ENCODE assay signal across 8 cellular contexts in the genomic region with DNA sequence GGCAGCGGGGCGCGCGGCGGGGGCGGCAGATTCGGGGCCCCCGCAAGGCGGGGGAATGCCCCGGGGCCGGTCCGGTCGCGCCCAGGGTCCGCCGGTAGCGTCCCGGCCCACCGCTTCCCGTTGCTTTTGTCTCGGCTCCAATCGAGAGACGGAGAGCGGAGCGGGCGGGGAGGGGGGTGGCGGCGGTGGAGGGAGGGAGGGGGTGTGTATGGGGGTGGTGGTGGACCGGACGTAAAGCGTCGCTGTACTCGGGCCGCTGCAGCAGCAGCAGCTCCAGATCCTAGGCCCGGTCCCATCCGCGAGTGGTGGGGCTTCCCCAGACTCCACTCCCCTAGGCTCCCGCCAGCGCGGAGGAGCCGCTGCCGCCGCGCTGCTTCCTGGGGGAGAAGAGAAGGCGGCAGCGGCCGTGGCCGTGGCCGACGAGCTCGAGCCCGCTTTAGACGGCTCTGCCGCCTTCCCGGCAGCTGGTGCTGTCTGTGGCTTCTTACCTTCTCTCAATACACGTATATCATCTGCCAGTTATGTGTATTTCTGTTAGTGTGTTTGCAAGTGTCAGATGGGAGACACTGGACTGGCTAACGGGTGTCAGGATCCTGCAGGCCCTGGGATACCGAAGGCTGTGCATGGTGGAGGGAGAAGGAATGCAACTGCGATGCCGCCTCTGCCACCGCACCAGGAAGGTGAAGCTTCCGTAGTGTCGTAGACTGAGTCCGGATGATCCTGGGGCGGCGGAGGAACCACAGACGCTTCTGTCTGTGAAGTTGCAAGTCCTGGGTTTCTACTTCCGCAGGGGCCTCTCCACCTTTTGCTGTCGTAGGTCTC. TPM values are rescaled to one million over a fixed set of nuclear protein-coding genes. Genes with fewer than 3 reads are reported as not detected.
DNase-seq lines count a peak whose midpoint lies in the region; ATAC-seq and TF ChIP-seq lines count a peak whose summit lies in the region.

No MANE protein-coding gene starts in this region.

- H3K36me3 ChIP-seq in OCI-LY7 (ENCODE audit: insufficient read depth, low read length) = peaks cover 76% of the 10 kb centered on the region

- H3K36me3 Mint-ChIP-seq in activated T-cell treated with anti-CD3 and anti-CD28 coated beads, Interleukin-2, amount 50 U/mL, for 72 hours (ENCODE audit: insufficient read depth in 2 of 2) = peaks cover 21 to 48% of the 10 kb centered on the region in 2 donors
- peaks cover 11 to 69% (median 21%) of the 10 kb centered on the region in 3 donors for H3K36me3 Mint-ChIP-seq in naive thymus-derived CD8-positive, alpha-beta T cell
- peaks cover 27 to 29% of the 10 kb centered on the region in 2 donors for H3K36me3 Mint-ChIP-seq in stimulated activated naive B cell treated with anti-CD40 and anti-IgM and Interleukin-4, amounts not matched to agents 10 μg/mL and 1 μg/mL and 100 μg/mL, for 72 hours

- H3K4me1 Mint-ChIP-seq in activated T-cell treated with anti-CD3 and anti-CD28 coated beads, Interleukin-2, amount 50 U/mL, for 72 hours (ENCODE audit: low read depth) = peaks cover 74% of the 10 kb centered on the region
- H3K4me1 Mint-ChIP-seq in naive thymus-derived CD8-positive, alpha-beta T cell = peaks cover 34 to 82% (median 71%) of the 10 kb centered on the region in 4 donors
- peaks cover 27 to 51% of the 10 kb centered on the region in 2 donors for H3K4me1 Mint-ChIP-seq in stimulated activated naive B cell treated with anti-CD40 and anti-IgM and Interleukin-4, amounts not matched to agents 10 μg/mL and 1 μg/mL and 100 μg/mL, for 72 hours

- ATAC-seq in GM19467 (IDR thresholded peaks at IDR 0.05; ENCODE audit: unreplicated experiment) = peak; percentile 49
- peak; percentile 71 for ATAC-seq in activated T-cell treated with anti-CD3 and anti-CD28 coated beads, Interleukin-2, amount 50 U/mL, for 72 hours (replicated peaks in 1 of 2)
- peak; percentile 62 to 63 for ATAC-seq in naive thymus-derived CD8-positive, alpha-beta T cell
- ATAC-seq in stimulated activated naive B cell treated with anti-CD40 and anti-IgM and Interleukin-4, amounts not matched to agents 10 μg/mL and 1 μg/mL and 100 μg/mL, for 72 hours (replicated peaks) = peak; percentile 73 to 78

- no peaks in the 10 kb centered on the region for H3K27me3 ChIP-seq in HL-60 (ENCODE audit: insufficient read depth, poor library complexity, severe bottlenecking)

- CTCF ChIA-PET in OCI-LY7 (lab: Charles Lee; ENCODE audit: unreplicated experiment) = no interaction called here

- peaks cover 61% of the 10 kb centered on the region for H3K4me1 ChIP-seq in OCI-LY7 (ENCODE audit: insufficient read depth, low read length, poor library complexity, severe bottlenecking)

- DNase-seq in Caki2 (ENCODE audit: low read depth) (peak; percentile 92), HL-60 (ENCODE audit: low read depth in 1 of 2, low spot score in 1 of 2) (peak; percentile 49 to 79), OCI-LY7 (ENCODE audit: low spot score) (peak; percentile 75), fibroblast of gingiva (ENCODE audit: low read depth) (peak; percentile 61)
- peak; percentile 69 to 70 for DNase-seq in activated T-cell treated with anti-CD3 and anti-CD28 coated beads, Interleukin-2, amount 50 U/mL, for 72 hours
- peak; percentile 57 to 83 (median 74) for DNase-seq in naive thymus-derived CD8-positive, alpha-beta T cell
- peak; percentile 21 for DNase-seq in stimulated activated naive B cell treated with anti-CD40 and anti-IgM and Interleukin-4, amounts not matched to agents 10 μg/mL and 1 μg/mL and 100 μg/mL, for 72 hours

- H3K4me2 ChIP-seq in OCI-LY7 (ENCODE audit: low read length) = peak overlapping the region; percentile 99

- no TSS peak for BruUV-seq in OCI-LY7 (replicated peaks; lab: Mats Ljungman, UMichigan)

- in situ Hi-C loops in Caki2 (cut with HindIII; ENCODE audit: low pct_unique_long_range_greater_than_20kb, low sequenced_read_pairs) = no loop called here

- peak overlapping the region; percentile 89 to 100 for H3K4me3 Mint-ChIP-seq in activated T-cell treated with anti-CD3 and anti-CD28 coated beads, Interleukin-2, amount 50 U/mL, for 72 hours
- peak overlapping the region; percentile 97 to 100 (median 99) for H3K4me3 Mint-ChIP-seq in naive thymus-derived CD8-positive, alpha-beta T cell
- peak overlapping the region; percentile 95 to 97 for H3K4me3 Mint-ChIP-seq in stimulated activated naive B cell treated with anti-CD40 and anti-IgM and Interleukin-4, amounts not matched to agents 10 μg/mL and 1 μg/mL and 100 μg/mL, for 72 hours

- H3K4me3 ChIP-seq in HL-60 (replicated peaks; ENCODE audit: insufficient read depth, low read length) (peak overlapping the region; percentile 88), OCI-LY7 (ENCODE audit: low read depth, low read length, poor library complexity, severe bottlenecking) (peak overlapping the region; percentile 98)

- peak overlapping the region; percentile 98 for H3K27ac Mint-ChIP-seq in activated T-cell treated with anti-CD3 and anti-CD28 coated beads, Interleukin-2, amount 50 U/mL, for 72 hours
- peak overlapping the region; percentile 97 to 100 (median 99) for H3K27ac Mint-ChIP-seq in naive thymus-derived CD8-positive, alpha-beta T cell
- peak overlapping the region; percentile 99 for H3K27ac Mint-ChIP-seq in stimulated activated naive B cell treated with anti-CD40 and anti-IgM and Interleukin-4, amounts not matched to agents 10 μg/mL and 1 μg/mL and 100 μg/mL, for 72 hours

- H4K20me1 ChIP-seq in OCI-LY7 (ENCODE audit: insufficient read depth, low read length) = peaks cover 38% of the 10 kb centered on the region

- H3K27me3 Mint-ChIP-seq in activated T-cell treated with anti-CD3 and anti-CD28 coated beads, Interleukin-2, amount 50 U/mL, for 72 hours (ENCODE audit: low read depth) = no peaks in the 10 kb centered on the region
- no peaks in the 10 kb centered on the region for H3K27me3 Mint-ChIP-seq in naive thymus-derived CD8-positive, alpha-beta T cell
- H3K27me3 Mint-ChIP-seq in stimulated activated naive B cell treated with anti-CD40 and anti-IgM and Interleukin-4, amounts not matched to agents 10 μg/mL and 1 μg/mL and 100 μg/mL, for 72 hours = no peaks in the 10 kb centered on the region

- peak overlapping the region; percentile 77; the same call in 1 of the 2 replicates for H2AFZ ChIP-seq in OCI-LY7 (ENCODE audit: low read length)

- H3K9me3 Mint-ChIP-seq in activated T-cell treated with anti-CD3 and anti-CD28 coated beads, Interleukin-2, amount 50 U/mL, for 72 hours = no peaks in the 10 kb centered on the region
- H3K9me3 Mint-ChIP-seq in naive thymus-derived CD8-positive, alpha-beta T cell = no peaks in the 10 kb centered on the region
- no peaks in the 10 kb centered on the region for H3K9me3 Mint-ChIP-seq in stimulated activated naive B cell treated with anti-CD40 and anti-IgM and Interleukin-4, amounts not matched to agents 10 μg/mL and 1 μg/mL and 100 μg/mL, for 72 hours

- H3K9me2 ChIP-seq in OCI-LY7 (ENCODE audit: insufficient read depth, low read length) = no peaks in the 10 kb centered on the region

- no peak for TF ChIP-seq CTCF in HL-60 (IDR thresholded peaks at IDR 0.05; ENCODE audit: insufficient read depth, low read length)
- TF ChIP-seq CTCF in OCI-LY7 (conservative IDR thresholded peaks at IDR 0.05; ENCODE audit: low read length) = no peak

- peaks cover 85% of the 10 kb centered on the region for H3K79me2 ChIP-seq in OCI-LY7 (ENCODE audit: insufficient read depth, low read depth, low read length)

- intact Hi-C loops in OCI-LY7 (cut with micrococcal nuclease; ENCODE audit: unreplicated experiment) = loop anchor here (1.0 to 10.0 kb wide), 5 partner anchors 17 to 656 kb away; partner anchors contain the start of genes CCT2 and KCNMB4

- POLR2A ChIA-PET in OCI-LY7 (lab: Charles Lee) = interaction anchor here (0.8 to 1.9 kb wide), 3 partner anchors 14 to 113 kb away, joined by 3 to 6 read pairs (median 4); no protein-coding TSS in a partner anchor
- POLR2A ChIA-PET in naive thymus-derived CD8-positive, alpha-beta T cell (lab: Charles Lee) = interaction anchor here (0.9 to 2.1 kb wide), 7 partner anchors 40 to 1420 kb away, joined by 3 to 18 read pairs (median 5); partner anchors contain the start of genes KCNMB4, THAP2 and ZFC3H1

- peak overlapping the region; percentile 99 for H3K27ac ChIP-seq in HL-60 (replicated peaks)
- peak overlapping the region; percentile 98 for H3K27ac ChIP-seq in OCI-LY7 (ENCODE audit: low read depth, low read length, poor library complexity, severe bottlenecking)

- H3K9me3 ChIP-seq in OCI-LY7 (ENCODE audit: low read length) = no peaks in the 10 kb centered on the region

RNA-seq across cellular contexts. Expression of gene CNOT2, which starts 0.5 kb away (rescaled TPM):
- 142 and 165 TPM in 2 replicates for total RNA-seq in Caki2 (2014; rRNA removed; shearing (Covaris generic); ENCODE audit: low replicate concordance)
- total RNA-seq in OCI-LY7 (2014; rRNA removed; shearing (Covaris generic)) = 123 and 146 TPM in 2 replicates
- 109 and 121 TPM in 2 replicates for total RNA-seq in OCI-LY7 (2022)
- total RNA-seq in activated T-cell treated with anti-CD3 and anti-CD28 coated beads, Interleukin-2, amount 50 U/mL, for 72 hours = 10 to 100 TPM; 62.8 to 65.6 TPM
- total RNA-seq in naive thymus-derived CD8-positive, alpha-beta T cell = 100 to 1,000 TPM; 140 to 143 TPM
- 100 to 1,000 TPM; 110 to 124 (median 119) TPM for polyA plus RNA-seq in naive thymus-derived CD8-positive, alpha-beta T cell

Comparison
In these comparisons a context has a peak if more than half of its experiments do, and no peak if none do; other contexts are left out.
1. Peak in every context shown above with its lines: DNase-seq, ATAC-seq, H3K4me3 ChIP-seq and H3K27ac ChIP-seq.
2. DNase-seq: peak in every context shown above with its lines; median percentile 92 in Caki2; 75 in OCI-LY7; 74 in naive thymus-derived CD8-positive, alpha-beta T cell; 70 in activated T-cell treated with anti-CD3 and anti-CD28 coated beads, Interleukin-2, amount 50 U/mL, for 72 hours; 64 in HL-60; 61 in fibroblast of gingiva; 21 in stimulated activated naive B cell treated with anti-CD40 and anti-IgM and Interleukin-4, amounts not matched to agents 10 μg/mL and 1 μg/mL and 100 μg/mL, for 72 hours.